ENCODE assay signal across 19 cellular contexts in the genomic region with DNA sequence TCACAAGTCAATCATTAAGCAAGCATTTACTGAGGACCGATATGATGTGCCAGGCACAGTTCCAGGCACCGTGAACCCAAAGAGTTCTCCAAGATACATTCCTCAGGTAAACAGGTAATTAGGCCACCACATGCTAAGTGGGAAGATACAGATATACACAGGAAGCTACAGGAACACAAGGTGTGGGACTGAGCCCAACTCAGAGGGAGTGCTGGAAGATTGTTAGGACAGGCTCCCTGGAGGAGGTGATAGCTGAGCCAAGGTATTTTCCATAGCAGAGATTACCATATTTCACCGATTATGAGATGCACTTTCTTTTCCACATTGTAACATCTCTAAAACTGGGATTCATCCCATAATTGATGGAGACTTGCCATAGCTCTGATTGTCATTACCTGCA.
"Had no signal": no experiment of that assay in that cellular context is flagged by ENCODE, and none has a peak within 500 bp of the region (broad histone marks: within the 10 kb centered on the region; RNA-seq: fewer than 3 reads in every experiment).

No MANE protein-coding gene starts in this region.

- H3K9me3 ChIP-seq: SK-N-SH had no signal

- H3K4me2 ChIP-seq: KMS-11, SK-N-SH had no signal

- DNase-seq: Kasumi-1, MM.1S, NCI-H1092 treated with DMSO at 0.1 percent for 48 hours, NCI-H1436, NCI-H187, NCI-H2029, NCI-H2081 treated with DMSO at 0.1 percent for 48 hours, NCI-H2171, NCI-H226, NCI-H446, NCI-H510A, NCI-H524 treated with DMSO at 0.1 percent for 48 hours, NCI-H69, NCI-H774, Right ventricle myocardium superior, RPMI8226, SK-N-SH had no signal

- FAIRE-seq: RCC 7860 had no signal

- H3K9ac ChIP-seq: KMS-11, SK-N-SH had no signal

- H3K27ac ChIP-seq: KMS-11 had no signal
